9 cellular contexts compared by ENCODE assay signal in the genomic region with DNA sequence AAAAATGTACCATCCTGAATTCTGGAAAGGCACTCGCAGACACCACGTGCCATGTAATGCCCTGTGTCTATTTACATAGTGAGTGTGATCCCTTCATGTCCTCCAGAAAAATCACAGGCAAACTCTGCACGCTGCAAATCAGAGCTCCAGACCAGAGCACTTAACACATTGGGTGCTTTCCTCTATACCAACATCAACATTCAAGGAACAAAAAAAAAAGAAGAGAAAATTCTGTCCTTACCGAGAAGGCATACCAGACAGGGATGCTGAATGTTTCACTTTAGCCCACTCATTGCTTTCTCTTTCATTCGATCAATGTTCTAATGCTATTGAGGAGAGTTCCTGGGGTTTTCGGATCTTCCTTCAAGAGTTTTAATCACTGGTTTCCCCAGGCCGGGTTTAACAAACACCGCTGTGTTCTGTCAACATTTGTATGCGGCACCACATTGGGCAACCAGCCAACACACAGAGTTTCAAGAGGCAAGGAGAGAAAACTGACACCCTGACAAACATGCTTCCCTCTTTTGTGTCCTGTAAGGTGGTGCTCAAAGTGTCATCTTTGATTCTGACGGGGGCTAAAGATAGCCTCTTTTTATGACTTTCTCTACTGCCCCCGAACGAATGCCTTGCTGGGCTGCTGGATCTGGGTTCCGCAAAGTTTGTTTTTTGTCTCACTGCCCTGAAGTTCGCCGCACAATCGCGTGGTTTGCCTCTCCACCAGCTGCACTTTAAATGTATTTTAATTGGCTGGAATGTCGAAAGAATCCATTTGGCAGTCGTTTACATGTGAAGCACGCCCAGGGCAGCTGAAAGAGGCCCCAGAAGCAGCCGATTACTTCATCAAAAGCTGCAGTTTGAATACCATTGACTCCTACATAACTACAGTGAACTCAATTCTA.
A peak's percentile ranks its signal among the peaks of the same experiment; 100 is the strongest.
DNase-seq lines count a peak whose midpoint lies in the region; ATAC-seq and TF ChIP-seq lines count a peak whose summit lies in the region.
"Had no signal": no experiment of that assay in that cellular context is flagged by ENCODE, and none has a peak within 500 bp of the region (broad histone marks: within the 10 kb centered on the region; RNA-seq: fewer than 3 reads in every experiment).

No MANE protein-coding gene starts in this region.

- DNase-seq in LNCaP clone FGC (ENCODE audit: low read depth) (peak; percentile 91), adipocyte (ENCODE audit: low read depth) (peak; percentile 95), hepatic stellate cell (ENCODE audit: low spot score) (peak; percentile 46), psoas muscle (peak; percentile 30 to 60), T1000 (lab: John Stamatoyannopoulos, UW) (no peak)
- DNase-seq in stimulated activated CD4-positive, alpha-beta T cell treated with anti-CD3 and anti-CD28 coated beads, Interleukin-1b, Interleukin-23, amount 100 ng/mL, for 48 hours: no peak
- no peak for DNase-seq in stimulated activated CD4-positive, alpha-beta T cell treated with anti-CD3 and anti-CD28 coated beads, Interleukin-4, amount 100 ng/mL, for 1 hour

- peak overlapping the region; percentile 81 for H3K9ac ChIP-seq in adipocyte (ENCODE audit: low read length)

- H3K4me1 ChIP-seq in adipocyte (ENCODE audit: control insufficient read depth, insufficient read depth, low read length) (peaks cover 34% of the 10 kb centered on the region), psoas muscle (peaks cover 5% of the 10 kb centered on the region)

- H3K9me3 ChIP-seq in adipocyte (ENCODE audit: control insufficient read depth, low read length): no peaks in the 10 kb centered on the region
- H3K9me3 ChIP-seq in psoas muscle: no peaks in the 10 kb centered on the region

- ATAC-seq in psoas muscle (peak in 2 of 4 donors; percentile 28 to 71), HG03342 (IDR thresholded peaks at IDR 0.05; ENCODE audit: unreplicated experiment) (no peak)
- ATAC-seq: Panc1 had no signal

- H3K4me3 ChIP-seq in LNCaP clone FGC (ENCODE audit: low read depth, low read length) (peak overlapping the region; percentile 27), adipocyte (ENCODE audit: low read length) (peak overlapping the region; percentile 73), psoas muscle (peak overlapping the region; percentile 46)

- no peaks in the 10 kb centered on the region for H3K36me3 ChIP-seq in adipocyte (ENCODE audit: control insufficient read depth, insufficient read depth, low read length, severe bottlenecking)
- H3K36me3 ChIP-seq in psoas muscle (ENCODE audit: insufficient read depth in 1 of 2, low read depth in 1 of 2): no peaks in the 10 kb centered on the region

- TF ChIP-seq CTCF in LNCaP clone FGC (IDR thresholded peaks at IDR 0.05; ENCODE audit: control insufficient read depth, extremely low read depth, insufficient read depth): no peak
- TF ChIP-seq CTCF in psoas muscle (IDR thresholded peaks at IDR 0.05): no peak

- H3K27me3 ChIP-seq in adipocyte (replicated peaks; ENCODE audit: control insufficient read depth, insufficient read depth, low read length) (no peaks in the 10 kb centered on the region), psoas muscle (ENCODE audit: insufficient read depth in 3 of 3, low read length in 2 of 3) (no peaks in the 10 kb centered on the region)

- intact Hi-C loops in psoas muscle (cut with DNase I): no loop called here

- WGBS in psoas muscle, 3 donors: 3 to 4% (median 4%) methylated on average over 21 of the region's 21 CpGs

- no peak overlapping the region for H3K27ac ChIP-seq in psoas muscle

Comparison
In these comparisons a context has a peak if more than half of its experiments do, and no peak if none do; other contexts are left out.
1. DNase-seq: peak in LNCaP clone FGC (single experiment), adipocyte (single experiment), hepatic stellate cell (single experiment) and psoas muscle (2 of 2); none in T1000 (single experiment), stimulated activated CD4-positive, alpha-beta T cell treated with anti-CD3 and anti-CD28 coated beads, Interleukin-1b, Interleukin-23, amount 100 ng/mL, for 48 hours (single experiment) and stimulated activated CD4-positive, alpha-beta T cell treated with anti-CD3 and anti-CD28 coated beads, Interleukin-4, amount 100 ng/mL, for 1 hour (single experiment).
2. Peak in every context shown above with its lines, with median percentiles within 50 percentile points of each other: H3K4me3 ChIP-seq.